In the genomic region with DNA sequence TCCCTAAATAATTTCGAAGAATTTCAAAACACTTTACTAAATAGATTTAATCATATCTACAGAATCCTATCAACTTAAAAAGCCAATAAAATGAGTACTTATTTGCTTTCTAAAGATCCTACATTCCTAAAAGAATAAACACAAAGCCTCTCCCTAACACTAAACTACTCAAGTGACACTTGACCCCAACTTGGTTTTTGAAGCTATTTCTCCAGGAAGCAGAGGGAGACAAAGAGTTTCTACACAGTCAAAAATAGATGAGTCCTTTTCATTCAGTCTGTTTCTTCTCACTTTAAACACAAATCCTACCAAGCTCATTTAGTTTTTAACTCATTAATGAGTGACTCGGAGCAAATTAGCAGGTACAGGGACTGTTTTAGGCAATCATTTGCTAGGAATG, we compare ENCODE assay signal across 8 cellular contexts. TPM values are rescaled to one million over a fixed set of nuclear protein-coding genes. Genes with fewer than 3 reads are reported as not detected.
A peak's percentile ranks its signal among the peaks of the same experiment; 100 is the strongest.
DNase-seq lines count a peak whose midpoint lies in the region; ATAC-seq and TF ChIP-seq lines count a peak whose summit lies in the region.

No MANE protein-coding gene starts in this region.

- H3K27ac ChIP-seq in Karpas-422 (ENCODE audit: low read length) (peak overlapping the region; percentile 84), dorsolateral prefrontal cortex (peak overlapping the region in 9 of 59 donors; percentile 7 to 97 (median 95))

- TF ChIP-seq CTCF in BE2C (IDR thresholded peaks at IDR 0.05; ENCODE audit: low read depth, low read length) (no peak), dorsolateral prefrontal cortex (IDR thresholded peaks at IDR 0.05 in 54 of 56, conservative IDR thresholded peaks at IDR 0.05 in 2 of 56; ENCODE audit: low read depth in 1 of 56, partially characterized antibody in 56 of 56) (peak in 4 of 56 donors; percentile 7 to 21 (median 12)), nephron progenitor cell (IDR thresholded peaks at IDR 0.05) (no peak)

- peaks cover 18% of the 10 kb centered on the region for H3K36me3 Mint-ChIP-seq in nephron progenitor cell (ENCODE audit: low read depth)

- peaks cover 5% of the 10 kb centered on the region for H3K27me3 Mint-ChIP-seq in nephron progenitor cell (ENCODE audit: low read depth, poor library complexity)

- no peak for ATAC-seq in GM21515 (IDR thresholded peaks at IDR 0.05; ENCODE audit: unreplicated experiment)

- DNase-seq in BE2C = no peak
- DNase-seq in Karpas-422 = no peak
- no peak for DNase-seq in dorsolateral prefrontal cortex
- no peak for DNase-seq in nephron progenitor cell
- no peak for DNase-seq in head of caudate nucleus
- no peak for DNase-seq in effector CD8-positive, alpha-beta T cell (lab: John Stamatoyannopoulos, UW)
- no peak for DNase-seq in NCI-H1436 treated with DMSO at 0.1 percent for 48 hours (lab: John Stamatoyannopoulos, UW)

- peak overlapping the region; percentile 93 for H3K4me3 Mint-ChIP-seq in nephron progenitor cell

- peak overlapping the region; percentile 59 for H3K27ac Mint-ChIP-seq in nephron progenitor cell

- H3K9me2 ChIP-seq in Karpas-422 (replicated peaks; ENCODE audit: insufficient read depth, low read length) = no peaks in the 10 kb centered on the region

- H3K4me1 ChIP-seq in BE2C (peaks cover 3% of the 10 kb centered on the region), Karpas-422 (ENCODE audit: low read length) (peaks cover 52% of the 10 kb centered on the region)

- H3K4me2 ChIP-seq in Karpas-422 (ENCODE audit: low read depth, low read length, poor library complexity, severe bottlenecking) = peak overlapping the region; percentile 92

- peaks cover 42% of the 10 kb centered on the region for H4K20me1 ChIP-seq in Karpas-422 (ENCODE audit: insufficient read depth, low read depth, low read length)

- H3K27me3 ChIP-seq in BE2C (no peaks in the 10 kb centered on the region), Karpas-422 (ENCODE audit: low read length) (no peaks in the 10 kb centered on the region), dorsolateral prefrontal cortex (no peaks in the 10 kb centered on the region)

- no peak overlapping the region for H2AFZ ChIP-seq in Karpas-422 (ENCODE audit: low read length)

- H3K4me1 Mint-ChIP-seq in nephron progenitor cell = peaks cover 55% of the 10 kb centered on the region

- peaks cover 67% of the 10 kb centered on the region for H3K79me2 ChIP-seq in Karpas-422 (ENCODE audit: low read length)

- H3K4me3 ChIP-seq in BE2C (ENCODE audit: low read depth, low read length) (peak overlapping the region; percentile 99), Karpas-422 (ENCODE audit: low read length) (peak overlapping the region; percentile 85), dorsolateral prefrontal cortex (peak overlapping the region in 52 of 59 donors; percentile 78 to 98 (median 90))

- H3K9me3 Mint-ChIP-seq in nephron progenitor cell = peaks cover 4% of the 10 kb centered on the region

- peak overlapping the region; percentile 95 for H3K9ac ChIP-seq in Karpas-422 (ENCODE audit: low read length)

- intact Hi-C loops in dorsolateral prefrontal cortex (cut with DNase I) (loop anchor here (5.0 to 10.0 kb wide), 3 partner anchors 152 to 750 kb away; a partner anchor contains a TSS), head of caudate nucleus (cut with DNase I) (loop anchor here (5.0 to 10.0 kb wide), 2 partner anchors 130 to 227 kb away; a partner anchor contains a TSS)

- H3K9me3 ChIP-seq in BE2C (no peaks in the 10 kb centered on the region), Karpas-422 (ENCODE audit: low read length) (no peaks in the 10 kb centered on the region)

- H3K36me3 ChIP-seq in BE2C = no peaks in the 10 kb centered on the region
- H3K36me3 ChIP-seq in Karpas-422 (ENCODE audit: insufficient read depth, low read length) = peaks cover 15% of the 10 kb centered on the region

RNA-seq across cellular contexts. Expression of a gene that starts 2.1 kb away (rescaled TPM):
- 47.9 TPM for polyA plus RNA-seq in BE2C (2012; ENCODE audit: insufficient read depth, insufficient read length, low read depth)
- total RNA-seq in Karpas-422 (2014; rRNA removed; shearing (Covaris generic); ENCODE audit: low replicate concordance) = 124 and 154 TPM in 2 replicates
- total RNA-seq in dorsolateral prefrontal cortex = 100 to 1,000 TPM in 2 of 120 experiments, 10 to 100 TPM in 118; 36.1 to 104 (median 69.2) TPM
